8 cellular contexts compared by ENCODE assay signal in genomic region chr17:75012320-75013076, GRCh38. TPM values are rescaled to one million over a fixed set of nuclear protein-coding genes. Genes with fewer than 3 reads are reported as not detected.
DNase-seq lines count a peak whose midpoint lies in the region; ATAC-seq lines count a peak whose summit lies in the region.

Gene MRPL58 (plus strand): TSS chr17:75012670. CDS start chr17:75012687, 17 bp downstream.

- POLR2A ChIA-PET in CD4-positive, alpha-beta memory T cell (lab: Charles Lee; ENCODE audit: partially characterized antibody): interaction anchor here (0.8 to 4.3 kb wide), 29 partner anchors 8 to 504 kb away, joined by 3 to 91 read pairs (median 7); partner anchors contain the start of genes ATP5PD, CDR2L, FDXR and GRB2

- peaks cover 0 to 2% (median 0%) of the 10 kb centered on the region in 8 donors for H3K9me3 Mint-ChIP-seq in CD4-positive, alpha-beta memory T cell
- no peaks in the 10 kb centered on the region for H3K9me3 Mint-ChIP-seq in effector memory CD8-positive, alpha-beta T cell

- H3K4me1 ChIP-seq in CD4-positive, alpha-beta memory T cell (ENCODE audit: insufficient read depth, low read length): peaks cover 19% of the 10 kb centered on the region
- peaks cover 12% of the 10 kb centered on the region for H3K4me1 ChIP-seq in mesenchymal stem cell (ENCODE audit: control insufficient read depth, insufficient read depth, low read depth, low read length)

- H3K4me3 Mint-ChIP-seq in CD4-positive, alpha-beta memory T cell: peak within 1 kb of the TSS; percentile 93 to 98 (median 96)
- H3K4me3 Mint-ChIP-seq in effector memory CD8-positive, alpha-beta T cell: peak within 1 kb of the TSS; percentile 94 to 95

- H3K18ac ChIP-seq in mesenchymal stem cell (ENCODE audit: low read depth in 1 of 2, low read length in 2 of 2): peak within 1 kb of the TSS; percentile 91 to 98

- no peaks in the 10 kb centered on the region for H3K27me3 ChIP-seq in CD4-positive, alpha-beta memory T cell (ENCODE audit: insufficient read depth, low read length)
- no peaks in the 10 kb centered on the region for H3K27me3 ChIP-seq in mesenchymal stem cell (ENCODE audit: control insufficient read depth in 1 of 2, insufficient read depth in 1 of 2, low read length in 2 of 2)

- H3K9me3 ChIP-seq in CD4-positive, alpha-beta memory T cell (ENCODE audit: control insufficient read depth in 1 of 2, low read length in 2 of 2): no peaks in the 10 kb centered on the region
- no peaks in the 10 kb centered on the region for H3K9me3 ChIP-seq in mesenchymal stem cell (ENCODE audit: control insufficient read depth, low read length)

- CTCF ChIA-PET in CD4-positive, alpha-beta memory T cell (lab: Charles Lee; ENCODE audit: partially characterized antibody): interaction anchor here (0.8 to 9.5 kb wide), 28 partner anchors 9 to 237 kb away, joined by 3 to 89 read pairs (median 6); partner anchors contain the start of genes ATP5PD, CDR2L, HID1 and KCTD2

- H3K27ac ChIP-seq in CD4-positive, alpha-beta memory T cell (ENCODE audit: low read depth, low read length): peak within 1 kb of the TSS; percentile 71
- peak within 1 kb of the TSS; percentile 92 for H3K27ac ChIP-seq in mesenchymal stem cell (ENCODE audit: low read length, poor library complexity, severe bottlenecking)

- H2AK5ac ChIP-seq in mesenchymal stem cell (ENCODE audit: low read length, severe bottlenecking): peak within 1 kb of the TSS; percentile 44

- H3K9ac ChIP-seq in mesenchymal stem cell (ENCODE audit: low read length): peak within 1 kb of the TSS; percentile 98

- H3K4ac ChIP-seq in mesenchymal stem cell (ENCODE audit: low read depth in 1 of 2, low read length in 2 of 2): peak within 1 kb of the TSS; percentile 84 to 96

- peak within 1 kb of the TSS; percentile 90 for H2AFZ ChIP-seq in mesenchymal stem cell (ENCODE audit: low read depth, low read length)

- H3K23ac ChIP-seq in mesenchymal stem cell (ENCODE audit: low read length in 2 of 2): peak within 1 kb of the TSS in 1 of 2 experiments; percentile 94

- peak within 1 kb of the TSS; percentile 80 to 94 (median 92) for H3K27ac Mint-ChIP-seq in CD4-positive, alpha-beta memory T cell
- peak within 1 kb of the TSS; percentile 91 for H3K27ac Mint-ChIP-seq in effector memory CD8-positive, alpha-beta T cell

- peak within 1 kb of the TSS; percentile 27 for H2BK120ac ChIP-seq in mesenchymal stem cell (ENCODE audit: low read depth, low read length)

- peak within 1 kb of the TSS; percentile 46 for H2BK5ac ChIP-seq in mesenchymal stem cell (ENCODE audit: low read depth, low read length, poor library complexity, severe bottlenecking)

- H3K4me2 ChIP-seq in mesenchymal stem cell (ENCODE audit: low read length, poor library complexity, severe bottlenecking): peak within 1 kb of the TSS; percentile 91

- H3K79me1 ChIP-seq in mesenchymal stem cell (replicated peaks; ENCODE audit: low read length, poor library complexity, severe bottlenecking): peaks cover 20% of the 10 kb centered on the region

- H4K8ac ChIP-seq in mesenchymal stem cell (ENCODE audit: low read length): peak within 1 kb of the TSS; percentile 99

- H3K14ac ChIP-seq in mesenchymal stem cell (ENCODE audit: low read length in 2 of 2): peak within 1 kb of the TSS in 1 of 2 experiments; percentile 97

- DNase-seq in CD4-positive, alpha-beta memory T cell: peak; percentile 75 to 79 (median 76)
- DNase-seq in NCI-H82 treated with DMSO at 0.1 percent for 48 hours (lab: John Stamatoyannopoulos, UW; ENCODE audit: unreplicated experiment) (peak; percentile 59), mesenchymal stem cell (peak; percentile 87)
- peak; percentile 93 for DNase-seq in activated CD8-positive, alpha-beta memory T cell treated with anti-CD3 and anti-CD28 coated beads for 24 hours
- DNase-seq in effector memory CD8-positive, alpha-beta T cell: peak; percentile 74 to 76 (median 76)
- peak; percentile 60 for DNase-seq in stimulated activated CD8-positive, alpha-beta memory T cell treated with anti-CD3 and anti-CD28 coated beads, Interleukin-12 subunit alpha, Interleukin-12 subunit beta, amount 100 ng/mL, for 24 hours (ENCODE audit: extremely low read depth)

- ATAC-seq in GM19395 (IDR thresholded peaks at IDR 0.05; ENCODE audit: unreplicated experiment) (peak; percentile 89), HG03558 (IDR thresholded peaks at IDR 0.05; ENCODE audit: extremely low read depth, unreplicated experiment) (peak; percentile 65)
- peak; percentile 94 for ATAC-seq in effector memory CD8-positive, alpha-beta T cell (replicated peaks)

- H3K4me3 ChIP-seq in CD4-positive, alpha-beta memory T cell (ENCODE audit: low read length in 2 of 2): peak within 1 kb of the TSS; percentile 85 to 90
- peak within 1 kb of the TSS; percentile 82 to 93 for H3K4me3 ChIP-seq in mesenchymal stem cell (ENCODE audit: insufficient read depth in 1 of 2, low read depth in 1 of 2, low read length in 2 of 2)

- peak within 1 kb of the TSS; percentile 63 for H2BK15ac ChIP-seq in mesenchymal stem cell (ENCODE audit: low read depth, poor library complexity, severe bottlenecking)

- intact Hi-C loops in CD4-positive, alpha-beta memory T cell (cut with micrococcal nuclease): loop anchor here (1.0 kb wide), 5 partner anchors 24 to 97 kb away; partner anchors contain the start of genes ARMC7 and ATP5PD

- 3% methylated on average over 65 of the region's 65 CpGs for WGBS in mesenchymal stem cell

- H2BK12ac ChIP-seq in mesenchymal stem cell (ENCODE audit: low read length in 2 of 2): no peak within 1 kb of the TSS

- H3K4me1 Mint-ChIP-seq in CD4-positive, alpha-beta memory T cell: peaks cover 20 to 44% (median 32%) of the 10 kb centered on the region in 4 donors
- peaks cover 21 to 30% of the 10 kb centered on the region in 2 donors for H3K4me1 Mint-ChIP-seq in effector memory CD8-positive, alpha-beta T cell (ENCODE audit: low read depth in 2 of 2)

- no peaks in the 10 kb centered on the region for H3K27me3 Mint-ChIP-seq in CD4-positive, alpha-beta memory T cell
- H3K27me3 Mint-ChIP-seq in effector memory CD8-positive, alpha-beta T cell: no peaks in the 10 kb centered on the region

- H4K91ac ChIP-seq in mesenchymal stem cell (ENCODE audit: low read length): peak within 1 kb of the TSS; percentile 91

- H3K36me3 Mint-ChIP-seq in CD4-positive, alpha-beta memory T cell: peaks cover 13 to 19% of the 10 kb centered on the region in 2 donors
- peaks cover 24% of the 10 kb centered on the region for H3K36me3 Mint-ChIP-seq in effector memory CD8-positive, alpha-beta T cell (ENCODE audit: insufficient read depth)

- H3K36me3 ChIP-seq in CD4-positive, alpha-beta memory T cell (ENCODE audit: insufficient read depth, low read length): peaks cover 6% of the 10 kb centered on the region
- peaks cover 7% of the 10 kb centered on the region in 2 experiments for H3K36me3 ChIP-seq in mesenchymal stem cell (ENCODE audit: control insufficient read depth in 1 of 2, insufficient read depth in 2 of 2, low read depth in 1 of 2, low read length in 2 of 2)

RNA-seq across cellular contexts. Expression of gene MRPL58, which starts in this region (rescaled TPM):
- 10 to 100 TPM; 22.6 to 26.7 TPM for total RNA-seq in CD4-positive, alpha-beta memory T cell
- 10 to 100 TPM; 56.5 to 62.2 TPM for polyA plus RNA-seq in CD4-positive, alpha-beta memory T cell
- 30.1 TPM for polyA plus RNA-seq in mesenchymal stem cell (2013, experiment 1 of 2)
- polyA plus RNA-seq in mesenchymal stem cell (2013, experiment 2 of 2): 29.8 TPM

Comparison
In these comparisons a context has a peak if more than half of its experiments do, and no peak if none do; other contexts are left out.
1. Peak in every context shown above with its lines: DNase-seq, ATAC-seq, H3K4me3 ChIP-seq and H3K27ac ChIP-seq.